ENCODE assay signal across 8 cellular contexts in the genomic region with DNA sequence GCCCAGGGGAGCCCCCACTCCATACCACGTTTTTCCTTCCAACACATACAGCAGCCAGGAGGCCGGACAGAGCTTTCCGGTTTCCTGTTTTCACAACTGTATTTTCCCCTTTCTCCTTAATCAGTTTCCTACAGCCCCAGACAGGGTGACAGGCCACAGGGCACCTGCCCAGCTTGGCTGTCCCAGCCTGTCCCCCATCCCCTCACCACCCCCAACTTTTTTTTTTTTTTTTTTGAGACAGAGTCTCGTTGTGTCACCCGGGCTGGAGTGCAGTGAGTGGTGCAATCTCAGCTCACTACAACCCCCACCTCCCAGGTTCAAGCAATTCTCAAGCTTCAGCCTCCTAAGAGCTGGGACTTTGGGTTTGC. TPM values are rescaled to one million over a fixed set of nuclear protein-coding genes. Genes with fewer than 3 reads are reported as not detected.
DNase-seq lines count a peak whose midpoint lies in the region; ATAC-seq, FAIRE-seq and TF ChIP-seq lines count a peak whose summit lies in the region.

No MANE protein-coding gene starts in this region.

- H3K4me1 ChIP-seq in A549 (peaks cover 55% of the 10 kb centered on the region), lung (ENCODE audit: control insufficient read depth in 2 of 2, insufficient read depth in 2 of 2, low read length in 2 of 2) (peaks cover 8 to 19% of the 10 kb centered on the region in 2 donors)

- ATAC-seq in A549 (peak; percentile 8 to 28), HG03139 (IDR thresholded peaks at IDR 0.05; ENCODE audit: unreplicated experiment) (peak; percentile 13), lung (ENCODE audit: insufficient read depth, low FRiP score) (no peak), GM18861 (IDR thresholded peaks at IDR 0.05; ENCODE audit: unreplicated experiment) (no peak), HG02759 (IDR thresholded peaks at IDR 0.05; ENCODE audit: unreplicated experiment) (no peak)

- no peak for FAIRE-seq in A549 (lab: Jason Lieb, UNC)

- no peak for TF ChIP-seq EP300 in A549 (IDR thresholded peaks at IDR 0.05)

- no peak for DNase-seq in A549 (ENCODE audit: low read depth in 1 of 2, low spot score in 1 of 2)
- peak; percentile 14 for DNase-seq in astrocyte of the spinal cord (ENCODE audit: low read depth, low spot score)
- DNase-seq in lung (ENCODE audit: low spot score): no peak
- no peak for DNase-seq in EL
- no peak for DNase-seq in amniotic stem cell (lab: John Stamatoyannopoulos, UW)

- H3K36me3 ChIP-seq in lung (ENCODE audit: control insufficient read depth in 2 of 2, insufficient read depth in 2 of 2, low read length in 2 of 2): no peaks in the 10 kb centered on the region

- TF ChIP-seq RAD21 in A549 (conservative IDR thresholded peaks at IDR 0.05 in 1 of 2, IDR thresholded peaks at IDR 0.05 in 1 of 2): no peak

- POLR2A ChIA-PET in A549 (lab: Yijun Ruan, JAX): interaction anchor here (0.6 to 2.9 kb wide), 9 partner anchors 8 to 222 kb away, joined by 3 to 20 read pairs (median 7); partner anchors contain the start of gene HSPB1

- peak overlapping the region; percentile 76 for H3K4me2 ChIP-seq in A549

- peak overlapping the region; percentile 92 to 97 for H3K27ac ChIP-seq in A549
- H3K27ac ChIP-seq in lung (ENCODE audit: low read depth in 1 of 2, low read length in 1 of 2): peak overlapping the region; percentile 87 to 98

- no peak for TF ChIP-seq POLR2A in A549 (IDR thresholded peaks at IDR 0.05; ENCODE audit: low read length)

- 5% methylated on average over 5 of the region's 5 CpGs for WGBS in A549 (ENCODE audit: missing lambda C conversion rate)
- 0 to 2% methylated on average over 5 of the region's 5 CpGs for WGBS in lung, 2 donors

- in situ Hi-C loops in astrocyte of the spinal cord (cut with HindIII; ENCODE audit: low sequenced_read_pairs): no loop called here

- CTCF ChIA-PET in A549 (lab: Yijun Ruan, JAX): interaction anchor here (0.7 to 32.9 kb wide), 12 partner anchors 14 to 115 kb away, joined by 3 to 764 read pairs (median 6); partner anchors contain the start of genes HSPB1 and YWHAG

- no peak for TF ChIP-seq CTCF in A549 (IDR thresholded peaks at IDR 0.05)
- TF ChIP-seq CTCF in astrocyte of the spinal cord (IDR thresholded peaks at IDR 0.05; ENCODE audit: low read depth, low read length): no peak
- TF ChIP-seq CTCF in lung (IDR thresholded peaks at IDR 0.05; ENCODE audit: control extremely low read depth, extremely low read depth): no peak

- H3K27me3 ChIP-seq in lung (ENCODE audit: control insufficient read depth, insufficient read depth): no peaks in the 10 kb centered on the region

- H3K4me3 ChIP-seq in A549: peak overlapping the region; percentile 37
- peak overlapping the region; percentile 4 for H3K4me3 ChIP-seq in astrocyte of the spinal cord (ENCODE audit: low read depth, low read length)
- peak overlapping the region; percentile 4 for H3K4me3 ChIP-seq in lung

- H3K9me3 ChIP-seq in A549: no peaks in the 10 kb centered on the region
- no peaks in the 10 kb centered on the region for H3K9me3 ChIP-seq in lung (ENCODE audit: control insufficient read depth in 2 of 2, insufficient read depth in 1 of 2, low read length in 1 of 2)

TF ChIP-seq in A549, 52 proteins besides CTCF, POLR2A, EP300 and RAD21:
- TF ChIP-seq FOSL2 (IDR thresholded peaks at IDR 0.05) (no peak), FOSL2 (CRISPR knock-in tag; IDR thresholded peaks at IDR 0.05) (no peak), CEBPB (IDR thresholded peaks at IDR 0.05) (peak; percentile 36 to 76; a peak in 3 of 4 replicates)

RNA-seq across cellular contexts. Expression of gene HSPB1, which starts 10.3 kb away (rescaled TPM):
- polyA plus RNA-seq in A549 (2011; rRNA removed) (185 and 209 TPM in 2 replicates), A549 (2017; fragmentation: RNase III; extraction: RNeasy Plus Mini Kit Qiagen cat#74134 plus additional on column Dnase treatment) (547 to 666 TPM (median 620 TPM) in 3 replicates), lung (100 to 1,000 TPM; 336 to 376 TPM)
- 1,409 and 1,648 TPM in 2 replicates for polyA plus RNA-seq in A549 (2012; cell fraction: cytosol; rRNA removed)
- 1,259 and 1,748 TPM in 2 replicates for polyA plus RNA-seq in A549 (2012; cell fraction: nucleus; rRNA removed)
- 41.9 and 74.6 TPM in 2 replicates for polyA minus RNA-seq in A549 (2011; rRNA and poly(A)+ RNA removed)
- 100 to 1,000 TPM in 1 of 2 donors, 10 to 100 TPM in 1; 89.6 to 529 TPM for total RNA-seq in lung

Comparison
In these comparisons a context has a peak if more than half of its experiments do, and no peak if none do; other contexts are left out.
1. ATAC-seq: peak in A549 (2 of 2) and HG03139 (single experiment); none in lung (single experiment), GM18861 (single experiment) and HG02759 (single experiment).
2. Peak in every context shown above with its lines, with median percentiles within 50 percentile points of each other: H3K4me3 ChIP-seq.